ENCODE assay signal across 17 cellular contexts in the genomic region with DNA sequence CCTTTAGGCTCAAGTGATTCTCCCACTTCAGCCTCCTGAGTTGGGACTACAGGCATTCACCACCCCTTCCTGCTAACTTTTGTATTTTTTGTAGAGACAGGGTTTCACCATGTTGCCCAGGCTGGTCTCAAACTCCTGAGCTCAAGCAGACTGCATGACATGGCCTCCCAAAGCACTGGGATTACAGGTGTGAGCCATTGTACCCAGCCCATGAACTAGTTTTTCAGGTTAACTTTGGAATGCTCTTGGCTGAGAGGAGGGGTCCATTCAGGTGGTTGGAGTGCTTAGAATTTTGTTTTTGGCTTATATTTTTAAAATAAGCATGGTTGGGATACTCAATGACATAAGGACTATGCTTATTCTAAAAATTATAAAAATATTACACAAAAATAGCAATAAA.
DNase-seq lines count a peak whose midpoint lies in the region; ATAC-seq, FAIRE-seq and TF ChIP-seq lines count a peak whose summit lies in the region.
"Had no signal": no experiment of that assay in that cellular context is flagged by ENCODE, and none has a peak within 500 bp of the region (broad histone marks: within the 10 kb centered on the region; RNA-seq: fewer than 3 reads in every experiment).

No MANE protein-coding gene starts in this region.

- DNase-seq in GM12891 (ENCODE audit: insufficient read length, low spot score) (no peak), RWPE2 (ENCODE audit: low spot score) (no peak), left lung (no peak), NCI-H187 treated with DMSO at 0.1 percent for 48 hours (lab: John Stamatoyannopoulos, UW) (no peak)
- DNase-seq in effector CD4-positive, alpha-beta T cell, result no peak
- DNase-seq: CD4-positive, CD25-positive, alpha-beta regulatory T cell; NCI-H1105 treated with DMSO at 0.1 percent for 48 hours; NCI-H2081 treated with DMSO at 0.1 percent for 48 hours; NCI-H69 had no signal

- intact Hi-C loops in left lung (cut with DNase I), result no loop called here

- peaks cover 12% of the 10 kb centered on the region for H3K4me1 ChIP-seq in RWPE2 (ENCODE audit: insufficient read depth, poor library complexity, severe bottlenecking)
- H3K4me1 ChIP-seq in left lung, result no peaks in the 10 kb centered on the region
- H3K4me1 ChIP-seq: Peyer's patch, SJSA1 had no signal

- peaks cover 3% of the 10 kb centered on the region for H3K9me3 ChIP-seq in RWPE2 (ENCODE audit: severe bottlenecking)
- H3K9me3 ChIP-seq in left lung, result no peaks in the 10 kb centered on the region
- H3K9me3 ChIP-seq: Peyer's patch, SJSA1 had no signal

- TF ChIP-seq POLR2A in GM12891 (IDR thresholded peaks at IDR 0.05; ENCODE audit: low read depth, low read length), result no peak

- H3K27me3 ChIP-seq in RWPE2 (ENCODE audit: insufficient read depth, poor library complexity, severe bottlenecking), result no peaks in the 10 kb centered on the region
- H3K27me3 ChIP-seq in left lung, result no peaks in the 10 kb centered on the region
- H3K27me3 ChIP-seq: Peyer's patch, SJSA1 had no signal

- H3K27ac ChIP-seq in RWPE2 (ENCODE audit: poor library complexity, severe bottlenecking) (peak overlapping the region; percentile 80), left lung (no peak overlapping the region)
- H3K27ac ChIP-seq: Peyer's patch, SJSA1 had no signal

- H3K4me3 ChIP-seq in RWPE2 (ENCODE audit: severe bottlenecking) (no peak overlapping the region), left lung (no peak overlapping the region)
- H3K4me3 ChIP-seq: Peyer's patch, SJSA1 had no signal

- H3K36me3 ChIP-seq in RWPE2 (ENCODE audit: low read depth), result no peaks in the 10 kb centered on the region
- no peaks in the 10 kb centered on the region for H3K36me3 ChIP-seq in left lung
- H3K36me3 ChIP-seq: Peyer's patch, SJSA1 had no signal

- TF ChIP-seq CTCF in RWPE2 (IDR thresholded peaks at IDR 0.05; ENCODE audit: poor library complexity, severe bottlenecking), result no peak
- TF ChIP-seq CTCF in left lung (IDR thresholded peaks at IDR 0.05), result no peak

- FAIRE-seq in GM12891 (lab: Jason Lieb, UNC), result peak; percentile 31
- FAIRE-seq in colon (lab: Jason Lieb, UNC), result peak; percentile 31
- FAIRE-seq: H1, HTR-8/SVneo had no signal

- ATAC-seq in RWPE2 (ENCODE audit: low read depth) (no peak), left lung (peak; percentile 15), GM18909 (IDR thresholded peaks at IDR 0.05; ENCODE audit: poor library complexity, unreplicated experiment) (no peak)
- ATAC-seq: HCT116, Right ventricle myocardium inferior had no signal

TF ChIP-seq in GM12891, 5 proteins besides CTCF, POLR2A, EP300 and RAD21:
- TF ChIP-seq TAF1 (IDR thresholded peaks at IDR 0.05; ENCODE audit: low read depth, low read length) (no peak), POLR2AphosphoS5 (IDR thresholded peaks at IDR 0.05; ENCODE audit: low read depth, low read length) (no peak), PAX5 (IDR thresholded peaks at IDR 0.05; ENCODE audit: insufficient read depth, low read length, severe bottlenecking) (no peak), POU2F2 (IDR thresholded peaks at IDR 0.05; ENCODE audit: low read depth, low read length) (no peak), SPI1 (IDR thresholded peaks at IDR 0.05; ENCODE audit: low read depth, low read length) (no peak)
